In the genomic region with DNA sequence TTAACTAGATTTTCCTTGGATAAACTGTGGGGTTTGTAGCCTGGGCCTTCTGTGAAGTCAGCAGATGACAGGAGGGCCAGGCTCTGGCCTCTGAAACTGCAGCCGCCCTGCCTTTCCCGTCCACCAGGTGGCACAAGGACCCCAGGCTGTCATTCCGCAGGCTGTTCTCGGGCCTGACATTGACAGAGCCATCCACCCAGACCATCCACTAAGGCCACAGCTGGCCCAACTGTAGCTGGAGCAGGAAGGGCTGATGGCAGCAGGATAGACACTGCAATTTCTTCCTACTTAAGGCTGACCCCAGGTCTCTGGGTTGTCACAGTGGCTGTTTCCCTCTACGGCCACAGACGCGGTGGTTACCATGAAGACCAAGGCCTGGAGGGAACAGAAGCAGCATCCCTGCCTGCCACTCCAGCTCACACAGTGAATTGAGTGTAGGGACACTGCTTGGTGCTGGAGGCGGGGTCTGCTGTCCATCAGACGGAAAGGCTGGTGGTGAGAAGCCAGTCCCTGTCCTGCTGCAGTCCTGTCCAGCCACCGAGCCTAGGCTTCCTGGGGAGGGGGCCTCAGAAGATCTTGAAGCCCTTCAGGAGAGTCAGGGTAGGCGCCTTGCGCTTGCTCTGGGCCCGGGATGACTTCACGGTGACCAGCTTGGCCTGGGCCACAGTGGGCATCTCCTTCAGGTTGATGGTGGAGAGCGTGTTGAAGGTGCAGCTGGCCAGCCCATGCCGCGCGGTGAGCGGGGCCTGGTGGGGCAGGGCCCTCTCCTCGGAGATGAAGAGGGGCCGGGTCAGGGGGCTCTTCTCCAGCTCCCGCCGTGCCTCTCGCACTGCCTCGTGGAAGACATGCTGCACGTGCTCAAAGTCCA, we compare ENCODE assay signal across 1 cellular context.
TF ChIP-seq lines count a peak whose summit lies in the region.

No MANE protein-coding gene starts in this region.

TF ChIP-seq in GM12878, 131 proteins besides CTCF, POLR2A, EP300 and RAD21:
- TF ChIP-seq BCL11A (IDR thresholded peaks at IDR 0.05; ENCODE audit: low read depth, low read length), result no peak
- TF ChIP-seq RELB (IDR thresholded peaks at IDR 0.05; ENCODE audit: low read depth), result no peak
- no peak for TF ChIP-seq MYC (IDR thresholded peaks at IDR 0.05; ENCODE audit: insufficient read depth, insufficient read length, insufficient replicate concordance, low read length, severe bottlenecking)
- TF ChIP-seq, protein P1, sequence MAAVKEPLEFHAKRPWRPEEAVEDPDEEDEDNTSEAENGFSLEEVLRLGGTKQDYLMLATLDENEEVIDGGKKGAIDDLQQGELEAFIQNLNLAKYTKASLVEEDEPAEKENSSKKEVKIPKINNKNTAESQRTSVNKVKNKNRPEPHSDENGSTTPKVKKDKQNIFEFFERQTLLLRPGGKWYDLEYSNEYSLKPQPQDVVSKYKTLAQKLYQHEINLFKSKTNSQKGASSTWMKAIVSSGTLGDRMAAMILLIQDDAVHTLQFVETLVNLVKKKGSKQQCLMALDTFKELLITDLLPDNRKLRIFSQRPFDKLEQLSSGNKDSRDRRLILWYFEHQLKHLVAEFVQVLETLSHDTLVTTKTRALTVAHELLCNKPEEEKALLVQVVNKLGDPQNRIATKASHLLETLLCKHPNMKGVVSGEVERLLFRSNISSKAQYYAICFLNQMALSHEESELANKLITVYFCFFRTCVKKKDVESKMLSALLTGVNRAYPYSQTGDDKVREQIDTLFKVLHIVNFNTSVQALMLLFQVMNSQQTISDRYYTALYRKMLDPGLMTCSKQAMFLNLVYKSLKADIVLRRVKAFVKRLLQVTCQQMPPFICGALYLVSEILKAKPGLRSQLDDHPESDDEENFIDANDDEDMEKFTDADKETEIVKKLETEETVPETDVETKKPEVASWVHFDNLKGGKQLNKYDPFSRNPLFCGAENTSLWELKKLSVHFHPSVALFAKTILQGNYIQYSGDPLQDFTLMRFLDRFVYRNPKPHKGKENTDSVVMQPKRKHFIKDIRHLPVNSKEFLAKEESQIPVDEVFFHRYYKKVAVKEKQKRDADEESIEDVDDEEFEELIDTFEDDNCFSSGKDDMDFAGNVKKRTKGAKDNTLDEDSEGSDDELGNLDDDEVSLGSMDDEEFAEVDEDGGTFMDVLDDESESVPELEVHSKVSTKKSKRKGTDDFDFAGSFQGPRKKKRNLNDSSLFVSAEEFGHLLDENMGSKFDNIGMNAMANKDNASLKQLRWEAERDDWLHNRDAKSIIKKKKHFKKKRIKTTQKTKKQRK (IDR thresholded peaks at IDR 0.05; ENCODE audit: low read depth, low read length), result no peak
- TF ChIP-seq POLR2AphosphoS5 (IDR thresholded peaks at IDR 0.05; ENCODE audit: low read length), result no peak
- TF ChIP-seq SMARCA5 (IDR thresholded peaks at IDR 0.05), result peak; percentile 47; the same call in 1 of the 2 replicates
- TF ChIP-seq EED (IDR thresholded peaks at IDR 0.05; ENCODE audit: low read depth), result no peak
- TF ChIP-seq, protein P2, sequence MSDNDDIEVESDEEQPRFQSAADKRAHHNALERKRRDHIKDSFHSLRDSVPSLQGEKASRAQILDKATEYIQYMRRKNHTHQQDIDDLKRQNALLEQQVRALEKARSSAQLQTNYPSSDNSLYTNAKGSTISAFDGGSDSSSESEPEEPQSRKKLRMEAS (IDR thresholded peaks at IDR 0.05; ENCODE audit: low read depth, low read length), result no peak
- TF ChIP-seq BHLHE40 (IDR thresholded peaks at IDR 0.05; ENCODE audit: borderline replicate concordance in 1 of 2, low read depth in 2 of 2, low read length in 1 of 2), result peak in 1 of 2 experiments; percentile 11; a peak in 1 of 4 replicates
- TF ChIP-seq SP1 (IDR thresholded peaks at IDR 0.05; ENCODE audit: low read depth, low read length), result no peak
- TF ChIP-seq CBX5 (IDR thresholded peaks at IDR 0.05; ENCODE audit: low read depth), result no peak
- peak; percentile 33 for TF ChIP-seq PBX3 (IDR thresholded peaks at IDR 0.05; ENCODE audit: insufficient replicate concordance, low read depth, low read length)
- peak; percentile 75; the same call in 1 of the 2 replicates for TF ChIP-seq YY1 (IDR thresholded peaks at IDR 0.05; ENCODE audit: low read depth, low read length)
- TF ChIP-seq ZBTB11 (CRISPR knock-in tag; IDR thresholded peaks at IDR 0.05), result no peak
- TF ChIP-seq SMC3 (IDR thresholded peaks at IDR 0.05; ENCODE audit: borderline replicate concordance, low read length), result peak; percentile 92
- TF ChIP-seq RBBP5 (conservative IDR thresholded peaks at IDR 0.05), result no peak
- TF ChIP-seq MEF2B (IDR thresholded peaks at IDR 0.05; ENCODE audit: partially characterized antibody, poor library complexity, severe bottlenecking), result no peak
- no peak for TF ChIP-seq RFX5 (IDR thresholded peaks at IDR 0.05; ENCODE audit: low read depth, low read length)
- TF ChIP-seq BACH1 (IDR thresholded peaks at IDR 0.05; ENCODE audit: borderline replicate concordance), result no peak
- peak; percentile 67 for TF ChIP-seq PKNOX1 (IDR thresholded peaks at IDR 0.05)
